Comparison of ENCODE assay signal across 16 cellular contexts in genomic region chr14:24889843-24890242, GRCh38.
"Had no signal": no experiment of that assay in that cellular context is flagged by ENCODE, and none has a peak within 500 bp of the region (broad histone marks: within the 10 kb centered on the region; RNA-seq: fewer than 3 reads in every experiment).

No MANE protein-coding gene starts in this region.

- H3K4me1 ChIP-seq: ascending aorta, esophagus squamous epithelium, transverse colon, uterus had no signal

- H3K36me3 ChIP-seq: ascending aorta, esophagus squamous epithelium, transverse colon, uterus had no signal

- DNase-seq: activated CD4-positive, alpha-beta T cell treated with anti-CD3 and anti-CD28 coated beads, Interleukin-2, amount 50 U/mL, for 4 hours; activated gamma-delta T cell; dermis blood vessel endothelial cell; effector memory CD4-positive, alpha-beta T cell; esophagus squamous epithelium; occipital lobe; posterior cingulate gyrus; stimulated activated naive CD8-positive, alpha-beta T cell treated with anti-CD3 and anti-CD28 coated beads, Interleukin-15, Interleukin-2, amounts not matched to agents 100 U/mL and 50 U/mL, for 24 hours; substantia nigra; transverse colon; uterus had no signal

- H3K27ac Mint-ChIP-seq: activated naive CD4-positive, alpha-beta T cell treated with anti-CD3 and anti-CD28 coated beads, Interleukin-2, amount 50 U/mL, for 24 hours had no signal

- H3K9me3 ChIP-seq: ascending aorta, uterus had no signal

- H3K27ac ChIP-seq: ascending aorta, esophagus squamous epithelium, hepatocyte, skin epidermis, transverse colon, uterus had no signal

- H2AFZ ChIP-seq: hepatocyte had no signal

- H3K4me3 Mint-ChIP-seq: activated naive CD4-positive, alpha-beta T cell treated with anti-CD3 and anti-CD28 coated beads, Interleukin-2, amount 50 U/mL, for 24 hours had no signal

- ATAC-seq: stimulated activated naive CD8-positive, alpha-beta T cell treated with anti-CD3 and anti-CD28 coated beads, Interleukin-15, Interleukin-2, amounts not matched to agents 100 U/mL and 50 U/mL, for 24 hours had no signal

- H3K4me3 ChIP-seq: ascending aorta, esophagus squamous epithelium, hepatocyte, skin epidermis, transverse colon, uterus had no signal

- H3K9me3 Mint-ChIP-seq: activated naive CD4-positive, alpha-beta T cell treated with anti-CD3 and anti-CD28 coated beads, Interleukin-2, amount 50 U/mL, for 24 hours had no signal

- FAIRE-seq: islet of Langerhans had no signal

- H3K36me3 Mint-ChIP-seq: activated naive CD4-positive, alpha-beta T cell treated with anti-CD3 and anti-CD28 coated beads, Interleukin-2, amount 50 U/mL, for 24 hours had no signal

- H3K4me1 Mint-ChIP-seq: activated naive CD4-positive, alpha-beta T cell treated with anti-CD3 and anti-CD28 coated beads, Interleukin-2, amount 50 U/mL, for 24 hours had no signal

- H3K27me3 ChIP-seq: ascending aorta, esophagus squamous epithelium, hepatocyte, transverse colon, uterus had no signal

- H3K4me2 ChIP-seq: hepatocyte had no signal
